3 cellular contexts compared by ENCODE assay signal in genomic region chr4:40594261-40595178, GRCh38.
TF ChIP-seq lines count a peak whose summit lies in the region.

No MANE protein-coding gene starts in this region.

TF ChIP-seq in IMR-90, 13 proteins besides CTCF, POLR2A, EP300 and RAD21:
- TF ChIP-seq FOS (IDR thresholded peaks at IDR 0.05; ENCODE audit: low read depth, low read length) = no peak
- no peak for TF ChIP-seq USF2 (IDR thresholded peaks at IDR 0.05; ENCODE audit: low read depth, low read length)
- TF ChIP-seq ELK1 (IDR thresholded peaks at IDR 0.05; ENCODE audit: borderline replicate concordance, low read depth, low read length) = no peak
- TF ChIP-seq RCOR1 (IDR thresholded peaks at IDR 0.05; ENCODE audit: insufficient replicate concordance, low read length) = no peak
- peak; percentile 59; the same call in 1 of the 2 replicates for TF ChIP-seq CEBPB (IDR thresholded peaks at IDR 0.05; ENCODE audit: low read depth, low read length)

TF ChIP-seq in K562, 482 proteins besides CTCF, POLR2A, EP300 and RAD21:
- TF ChIP-seq ZFP36 (IDR thresholded peaks at IDR 0.05; ENCODE audit: low read depth, low read length, partially characterized antibody) = peak; percentile 68
- TF ChIP-seq ZNF408 (CRISPR knock-in tag; IDR thresholded peaks at IDR 0.05; ENCODE audit: low read depth) = no peak
- TF ChIP-seq ZNF79 (CRISPR knock-in tag; IDR thresholded peaks at IDR 0.05; ENCODE audit: low read depth) = no peak

TF ChIP-seq in GM12891, 5 proteins besides CTCF, POLR2A, EP300 and RAD21:
- TF ChIP-seq TAF1 (IDR thresholded peaks at IDR 0.05; ENCODE audit: low read depth, low read length) = no peak
- TF ChIP-seq SPI1 (IDR thresholded peaks at IDR 0.05; ENCODE audit: low read depth, low read length) = no peak
- TF ChIP-seq POU2F2 (IDR thresholded peaks at IDR 0.05; ENCODE audit: low read depth, low read length) = no peak
- no peak for TF ChIP-seq POLR2AphosphoS5 (IDR thresholded peaks at IDR 0.05; ENCODE audit: low read depth, low read length)
- no peak for TF ChIP-seq PAX5 (IDR thresholded peaks at IDR 0.05; ENCODE audit: insufficient read depth, low read length, severe bottlenecking)
